Comparison of ENCODE assay signal across 27 cellular contexts in the genomic region with DNA sequence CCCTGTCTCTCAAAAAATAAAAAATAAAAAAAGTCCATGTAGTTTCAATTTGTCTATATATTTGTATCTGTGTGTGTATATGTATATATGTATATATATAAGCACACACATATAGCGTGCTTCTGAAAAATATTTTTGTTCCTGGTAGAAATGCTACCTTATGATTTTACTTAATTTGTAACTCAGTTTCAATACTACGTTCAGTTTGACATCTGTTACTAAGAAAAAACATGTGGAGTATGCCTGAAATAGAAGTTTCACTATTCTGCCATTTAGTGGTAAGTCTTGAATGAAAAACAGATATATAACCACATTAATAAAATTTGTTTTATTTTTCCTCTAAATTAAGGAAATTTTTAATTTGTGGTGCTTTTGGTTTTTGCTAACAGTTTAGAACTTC. TPM values are rescaled to one million over a fixed set of nuclear protein-coding genes. Genes with fewer than 3 reads are reported as not detected.
"Had no signal": no experiment of that assay in that cellular context is flagged by ENCODE, and none has a peak within 500 bp of the region (broad histone marks: within the 10 kb centered on the region; RNA-seq: fewer than 3 reads in every experiment).

No MANE protein-coding gene starts in this region.

- DNase-seq: stimulated activated CD4-positive, alpha-beta T cell treated with anti-CD3 and anti-CD28 coated beads, Interleukin-2, amount 100 ng/mL, for 48 hours; stimulated activated CD4-positive, alpha-beta T cell treated with anti-CD3 and anti-CD28 coated beads, Interleukin-4, amount 100 ng/mL, for 1 hour; stimulated activated CD4-positive, alpha-beta T cell treated with anti-CD3 and anti-CD28 coated beads, Interleukin-4, amount 100 ng/mL, for 24 hours; stimulated activated CD4-positive, alpha-beta T cell treated with anti-CD3 and anti-CD28 coated beads, Interleukin-4, amount 100 ng/mL, for 4 hours; stimulated activated CD8-positive, alpha-beta memory T cell treated with anti-CD3 and anti-CD28 coated beads, Interleukin-4, amount 100 ng/mL, for 48 hours; stimulated activated naive B cell treated with anti-CD40 and anti-IgM and Interleukin-4, amounts not matched to agents 10 μg/mL and 1 μg/mL and 100 μg/mL, for 72 hours; stimulated activated naive CD4-positive, alpha-beta T cell; stimulated activated naive CD4-positive, alpha-beta T cell treated with Interleukin-2 at 50 U/mL for 16 hours; stimulated activated naive CD8-positive, alpha-beta T cell treated with anti-CD3 and anti-CD28 coated beads, Interleukin-15, amount 100 ng/mL, for 72 hours; stimulated activated naive CD8-positive, alpha-beta T cell treated with anti-CD3 and anti-CD28 coated beads, Interleukin-15, Interleukin-2, amounts not matched to agents 100 U/mL and 50 U/mL, for 24 hours; stomach; substantia nigra; testis; thyroid gland; tibial artery; transverse colon; trophoblast cell; upper lobe of left lung; upper lobe of right lung; uterus had no signal

- H3K4me3 ChIP-seq: stomach, suprapubic skin, testis, thoracic aorta, thyroid gland, tibial artery, tibial nerve, transverse colon, upper lobe of left lung, upper lobe of right lung, uterus, vagina had no signal

- H3K9me3 ChIP-seq: stomach, suprapubic skin, testis, thoracic aorta, thyroid gland, tibial artery, tibial nerve, transverse colon, upper lobe of left lung, upper lobe of right lung, uterus, vagina had no signal

- ATAC-seq: stimulated activated effector memory CD8-positive, alpha-beta T cell treated with anti-CD3 and anti-CD28 coated beads, Interleukin-12 subunit alpha, Interleukin-12 subunit beta, amount 100 ng/mL, for 72 hours; stimulated activated memory B cell treated with anti-CD40 and anti-IgM and Interleukin-4, amounts not matched to agents 10 μg/mL and 1 μg/mL and 100 μg/mL, for 72 hours; stimulated activated naive B cell treated with anti-CD40 and anti-IgM and Interleukin-4, amounts not matched to agents 10 μg/mL and 1 μg/mL and 100 μg/mL, for 72 hours; stimulated activated naive CD8-positive, alpha-beta T cell treated with anti-CD3 and anti-CD28 coated beads, Interleukin-15, amount 100 ng/mL, for 72 hours; stimulated activated naive CD8-positive, alpha-beta T cell treated with anti-CD3 and anti-CD28 coated beads, Interleukin-15, Interleukin-2, amounts not matched to agents 100 U/mL and 50 U/mL, for 24 hours; upper lobe of right lung had no signal

- H3K4me1 ChIP-seq: stomach, suprapubic skin, testis, thyroid gland, tibial artery, transverse colon, upper lobe of left lung, upper lobe of right lung, uterus, vagina had no signal

- H3K27ac ChIP-seq: stomach, suprapubic skin, testis, thoracic aorta, thyroid gland, tibial artery, tibial nerve, transverse colon, upper lobe of left lung, upper lobe of right lung, uterus, vagina had no signal

- H3K27me3 ChIP-seq: stomach, suprapubic skin, testis, thyroid gland, tibial artery, tibial nerve, transverse colon, upper lobe of left lung, upper lobe of right lung, uterus, vagina had no signal

- H3K36me3 ChIP-seq: stomach, suprapubic skin, thoracic aorta, thyroid gland, tibial artery, tibial nerve, transverse colon, upper lobe of left lung, upper lobe of right lung, uterus, vagina had no signal

RNA-seq across cellular contexts. Expression of a gene that starts 14.2 kb away (rescaled TPM):
- total RNA-seq: suprapubic skin, thoracic aorta, upper lobe of left lung, ureter had no signal
- polyA plus RNA-seq: stomach had no signal
